ENCODE assay signal across 2 cellular contexts in genomic region chr2:121431214-121431613, GRCh38.
TF ChIP-seq lines count a peak whose summit lies in the region.

No MANE protein-coding gene starts in this region.

TF ChIP-seq in HepG2, 621 proteins besides CTCF, POLR2A, EP300 and RAD21 (continued from another document):
- TF ChIP-seq PRDM10 (CRISPR knock-in tag; IDR thresholded peaks at IDR 0.05; ENCODE audit: low read depth) (no peak), CERS6 (CRISPR knock-in tag; IDR thresholded peaks at IDR 0.05) (no peak), GPN1 (CRISPR knock-in tag; IDR thresholded peaks at IDR 0.05; ENCODE audit: borderline replicate concordance) (no peak)

TF ChIP-seq in K562, 482 proteins besides CTCF, POLR2A, EP300 and RAD21 (continued from another document):
- no peak for TF ChIP-seq ZMIZ1 (IDR thresholded peaks at IDR 0.05; ENCODE audit: low read depth in 2 of 2, low read length in 2 of 2)
- no peak for TF ChIP-seq ETV6 (IDR thresholded peaks at IDR 0.05; ENCODE audit: borderline replicate concordance in 1 of 2, low read depth in 2 of 2, low read length in 1 of 2)
- TF ChIP-seq ETV6 (CRISPR knock-in tag; IDR thresholded peaks at IDR 0.05; ENCODE audit: borderline replicate concordance): no peak
- TF ChIP-seq ADNP (tag; IDR thresholded peaks at IDR 0.05): 0 out of 2 replicates have a peak, but pooled peaks have one; percentile 53
- TF ChIP-seq KDM1A (IDR thresholded peaks at IDR 0.05): peak in 1 of 2 experiments; percentile 39; a peak in 1 of 4 replicates
- no peak for TF ChIP-seq ZBTB12 (CRISPR knock-in tag; IDR thresholded peaks at IDR 0.05)
- no peak for TF ChIP-seq POLR3A (IDR thresholded peaks at IDR 0.05; ENCODE audit: borderline replicate concordance, extremely low read depth, insufficient read depth, insufficient read length)
- no peak for TF ChIP-seq ZNF766 (CRISPR knock-in tag; conservative IDR thresholded peaks at IDR 0.05)
- TF ChIP-seq RBM25 (IDR thresholded peaks at IDR 0.05; ENCODE audit: low read depth, low read length, severe bottlenecking): peak; percentile 92
- 0 out of 4 replicates have a peak, but pooled peaks of 1 of the 2 experiments have one; percentile 13 for TF ChIP-seq RCOR1 (IDR thresholded peaks at IDR 0.05; ENCODE audit: borderline replicate concordance in 1 of 2, low read depth in 2 of 2, low read length in 2 of 2)
- no peak for TF ChIP-seq DIDO1 (tag; IDR thresholded peaks at IDR 0.05; ENCODE audit: low read depth)
- TF ChIP-seq MAZ (CRISPR knock-in tag; conservative IDR thresholded peaks at IDR 0.05 in 1 of 2, IDR thresholded peaks at IDR 0.05 in 1 of 2): no peak
- no peak for TF ChIP-seq NFE2 (IDR thresholded peaks at IDR 0.05; ENCODE audit: low read depth)
- peak; percentile 70; the same call in 1 of the 2 replicates for TF ChIP-seq BCOR (IDR thresholded peaks at IDR 0.05)
TF ChIP-seq in K562: peak in this region for 5.
